Comparison of ENCODE assay signal across 1 cellular context in the genomic region with DNA sequence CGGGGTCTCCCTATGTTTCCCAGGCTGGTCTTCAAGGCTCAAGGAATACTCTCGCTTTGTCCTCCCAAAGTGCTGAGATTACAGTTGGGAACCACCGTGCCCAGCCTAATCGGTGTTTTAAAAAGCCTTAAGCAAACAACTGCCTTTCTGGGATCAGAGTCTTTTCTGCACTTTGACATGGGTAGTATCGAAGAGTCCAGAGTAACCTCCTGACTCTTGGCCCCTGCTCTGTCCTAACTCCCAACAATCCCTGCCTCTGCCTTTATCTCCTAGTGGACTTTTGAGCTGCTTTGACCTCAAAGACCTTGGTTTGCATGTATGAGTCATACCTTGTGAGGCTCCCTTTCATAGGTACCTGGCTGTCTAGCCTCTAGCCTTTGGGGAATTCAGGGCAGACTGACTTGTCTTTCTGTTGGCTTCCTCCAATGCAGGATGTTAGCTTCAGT.
TF ChIP-seq lines count a peak whose summit lies in the region.

No MANE protein-coding gene starts in this region.

TF ChIP-seq in HepG2, 621 proteins besides CTCF, POLR2A, EP300 and RAD21 (continued from another document and continues in another):
- TF ChIP-seq, protein P1, sequence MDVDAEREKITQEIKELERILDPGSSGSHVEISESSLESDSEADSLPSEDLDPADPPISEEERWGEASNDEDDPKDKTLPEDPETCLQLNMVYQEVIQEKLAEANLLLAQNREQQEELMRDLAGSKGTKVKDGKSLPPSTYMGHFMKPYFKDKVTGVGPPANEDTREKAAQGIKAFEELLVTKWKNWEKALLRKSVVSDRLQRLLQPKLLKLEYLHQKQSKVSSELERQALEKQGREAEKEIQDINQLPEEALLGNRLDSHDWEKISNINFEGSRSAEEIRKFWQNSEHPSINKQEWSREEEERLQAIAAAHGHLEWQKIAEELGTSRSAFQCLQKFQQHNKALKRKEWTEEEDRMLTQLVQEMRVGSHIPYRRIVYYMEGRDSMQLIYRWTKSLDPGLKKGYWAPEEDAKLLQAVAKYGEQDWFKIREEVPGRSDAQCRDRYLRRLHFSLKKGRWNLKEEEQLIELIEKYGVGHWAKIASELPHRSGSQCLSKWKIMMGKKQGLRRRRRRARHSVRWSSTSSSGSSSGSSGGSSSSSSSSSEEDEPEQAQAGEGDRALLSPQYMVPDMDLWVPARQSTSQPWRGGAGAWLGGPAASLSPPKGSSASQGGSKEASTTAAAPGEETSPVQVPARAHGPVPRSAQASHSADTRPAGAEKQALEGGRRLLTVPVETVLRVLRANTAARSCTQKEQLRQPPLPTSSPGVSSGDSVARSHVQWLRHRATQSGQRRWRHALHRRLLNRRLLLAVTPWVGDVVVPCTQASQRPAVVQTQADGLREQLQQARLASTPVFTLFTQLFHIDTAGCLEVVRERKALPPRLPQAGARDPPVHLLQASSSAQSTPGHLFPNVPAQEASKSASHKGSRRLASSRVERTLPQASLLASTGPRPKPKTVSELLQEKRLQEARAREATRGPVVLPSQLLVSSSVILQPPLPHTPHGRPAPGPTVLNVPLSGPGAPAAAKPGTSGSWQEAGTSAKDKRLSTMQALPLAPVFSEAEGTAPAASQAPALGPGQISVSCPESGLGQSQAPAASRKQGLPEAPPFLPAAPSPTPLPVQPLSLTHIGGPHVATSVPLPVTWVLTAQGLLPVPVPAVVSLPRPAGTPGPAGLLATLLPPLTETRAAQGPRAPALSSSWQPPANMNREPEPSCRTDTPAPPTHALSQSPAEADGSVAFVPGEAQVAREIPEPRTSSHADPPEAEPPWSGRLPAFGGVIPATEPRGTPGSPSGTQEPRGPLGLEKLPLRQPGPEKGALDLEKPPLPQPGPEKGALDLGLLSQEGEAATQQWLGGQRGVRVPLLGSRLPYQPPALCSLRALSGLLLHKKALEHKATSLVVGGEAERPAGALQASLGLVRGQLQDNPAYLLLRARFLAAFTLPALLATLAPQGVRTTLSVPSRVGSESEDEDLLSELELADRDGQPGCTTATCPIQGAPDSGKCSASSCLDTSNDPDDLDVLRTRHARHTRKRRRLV (CRISPR knock-in tag; IDR thresholded peaks at IDR 0.05), result no peak
- TF ChIP-seq ERF (CRISPR knock-in tag; IDR thresholded peaks at IDR 0.05) (peak; percentile 91), PHF5A (CRISPR knock-in tag; IDR thresholded peaks at IDR 0.05; ENCODE audit: low read depth, unreplicated experiment) (peak; percentile 47), HOXD1 (CRISPR knock-in tag; IDR thresholded peaks at IDR 0.05) (peak; percentile 81; the same call in 1 of the 2 replicates), ZNF12 (CRISPR knock-in tag; IDR thresholded peaks at IDR 0.05) (peak; percentile 74), MAFF (IDR thresholded peaks at IDR 0.05; ENCODE audit: low read depth, low read length) (no peak), PHB2 (IDR thresholded peaks at IDR 0.05; ENCODE audit: partially characterized antibody) (no peak), FOXP1 (IDR thresholded peaks at IDR 0.05) (no peak), FOXP1 (CRISPR knock-in tag; IDR thresholded peaks at IDR 0.05) (peak; percentile 75), NR2F1 (CRISPR knock-in tag; IDR thresholded peaks at IDR 0.05) (peak; percentile 100), STAT6 (CRISPR knock-in tag; IDR thresholded peaks at IDR 0.05; ENCODE audit: borderline replicate concordance) (no peak), AGO2 (optimal IDR thresholded peaks at IDR 0.05; ENCODE audit: low read depth, low read length) (no peak), ZNF589 (CRISPR knock-in tag; conservative IDR thresholded peaks at IDR 0.05) (0 out of 2 replicates have a peak, but pooled peaks have one; percentile 58), ZNF75D (CRISPR knock-in tag; IDR thresholded peaks at IDR 0.05; ENCODE audit: borderline replicate concordance) (no peak), ZNF280D (CRISPR knock-in tag; IDR thresholded peaks at IDR 0.05) (peak; percentile 69), NONO (IDR thresholded peaks at IDR 0.05) (no peak), NONO (CRISPR knock-in tag; conservative IDR thresholded peaks at IDR 0.05) (peak; percentile 67), ZNF101 (CRISPR knock-in tag; IDR thresholded peaks at IDR 0.05; ENCODE audit: borderline replicate concordance, low read depth) (no peak), NFE2L2 (IDR thresholded peaks at IDR 0.05; ENCODE audit: low read length) (no peak), JUN (CRISPR knock-in tag; IDR thresholded peaks at IDR 0.05) (peak; percentile 94), TP53 (CRISPR knock-in tag; conservative IDR thresholded peaks at IDR 0.05) (no peak), HNRNPLL (IDR thresholded peaks at IDR 0.05; ENCODE audit: low read depth, low read length, poor library complexity, severe bottlenecking) (no peak), CENPBD1 (CRISPR knock-in tag; IDR thresholded peaks at IDR 0.05; ENCODE audit: borderline replicate concordance, low read depth) (no peak), NCOA5 (CRISPR knock-in tag; IDR thresholded peaks at IDR 0.05) (no peak), KLF15 (CRISPR knock-in tag; IDR thresholded peaks at IDR 0.05; ENCODE audit: borderline replicate concordance) (no peak), ZNF280B (CRISPR knock-in tag; IDR thresholded peaks at IDR 0.05; ENCODE audit: borderline replicate concordance) (no peak), GTF3A (CRISPR knock-in tag; conservative IDR thresholded peaks at IDR 0.05) (no peak), YEATS4 (CRISPR knock-in tag; IDR thresholded peaks at IDR 0.05; ENCODE audit: borderline replicate concordance) (peak; percentile 72)
- TF ChIP-seq, protein P2, sequence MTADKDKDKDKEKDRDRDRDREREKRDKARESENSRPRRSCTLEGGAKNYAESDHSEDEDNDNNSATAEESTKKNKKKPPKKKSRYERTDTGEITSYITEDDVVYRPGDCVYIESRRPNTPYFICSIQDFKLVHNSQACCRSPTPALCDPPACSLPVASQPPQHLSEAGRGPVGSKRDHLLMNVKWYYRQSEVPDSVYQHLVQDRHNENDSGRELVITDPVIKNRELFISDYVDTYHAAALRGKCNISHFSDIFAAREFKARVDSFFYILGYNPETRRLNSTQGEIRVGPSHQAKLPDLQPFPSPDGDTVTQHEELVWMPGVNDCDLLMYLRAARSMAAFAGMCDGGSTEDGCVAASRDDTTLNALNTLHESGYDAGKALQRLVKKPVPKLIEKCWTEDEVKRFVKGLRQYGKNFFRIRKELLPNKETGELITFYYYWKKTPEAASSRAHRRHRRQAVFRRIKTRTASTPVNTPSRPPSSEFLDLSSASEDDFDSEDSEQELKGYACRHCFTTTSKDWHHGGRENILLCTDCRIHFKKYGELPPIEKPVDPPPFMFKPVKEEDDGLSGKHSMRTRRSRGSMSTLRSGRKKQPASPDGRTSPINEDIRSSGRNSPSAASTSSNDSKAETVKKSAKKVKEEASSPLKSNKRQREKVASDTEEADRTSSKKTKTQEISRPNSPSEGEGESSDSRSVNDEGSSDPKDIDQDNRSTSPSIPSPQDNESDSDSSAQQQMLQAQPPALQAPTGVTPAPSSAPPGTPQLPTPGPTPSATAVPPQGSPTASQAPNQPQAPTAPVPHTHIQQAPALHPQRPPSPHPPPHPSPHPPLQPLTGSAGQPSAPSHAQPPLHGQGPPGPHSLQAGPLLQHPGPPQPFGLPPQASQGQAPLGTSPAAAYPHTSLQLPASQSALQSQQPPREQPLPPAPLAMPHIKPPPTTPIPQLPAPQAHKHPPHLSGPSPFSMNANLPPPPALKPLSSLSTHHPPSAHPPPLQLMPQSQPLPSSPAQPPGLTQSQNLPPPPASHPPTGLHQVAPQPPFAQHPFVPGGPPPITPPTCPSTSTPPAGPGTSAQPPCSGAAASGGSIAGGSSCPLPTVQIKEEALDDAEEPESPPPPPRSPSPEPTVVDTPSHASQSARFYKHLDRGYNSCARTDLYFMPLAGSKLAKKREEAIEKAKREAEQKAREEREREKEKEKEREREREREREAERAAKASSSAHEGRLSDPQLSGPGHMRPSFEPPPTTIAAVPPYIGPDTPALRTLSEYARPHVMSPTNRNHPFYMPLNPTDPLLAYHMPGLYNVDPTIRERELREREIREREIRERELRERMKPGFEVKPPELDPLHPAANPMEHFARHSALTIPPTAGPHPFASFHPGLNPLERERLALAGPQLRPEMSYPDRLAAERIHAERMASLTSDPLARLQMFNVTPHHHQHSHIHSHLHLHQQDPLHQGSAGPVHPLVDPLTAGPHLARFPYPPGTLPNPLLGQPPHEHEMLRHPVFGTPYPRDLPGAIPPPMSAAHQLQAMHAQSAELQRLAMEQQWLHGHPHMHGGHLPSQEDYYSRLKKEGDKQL (CRISPR knock-in tag; IDR thresholded peaks at IDR 0.05; ENCODE audit: low read depth), result peak; percentile 78
- TF ChIP-seq, protein P3, sequence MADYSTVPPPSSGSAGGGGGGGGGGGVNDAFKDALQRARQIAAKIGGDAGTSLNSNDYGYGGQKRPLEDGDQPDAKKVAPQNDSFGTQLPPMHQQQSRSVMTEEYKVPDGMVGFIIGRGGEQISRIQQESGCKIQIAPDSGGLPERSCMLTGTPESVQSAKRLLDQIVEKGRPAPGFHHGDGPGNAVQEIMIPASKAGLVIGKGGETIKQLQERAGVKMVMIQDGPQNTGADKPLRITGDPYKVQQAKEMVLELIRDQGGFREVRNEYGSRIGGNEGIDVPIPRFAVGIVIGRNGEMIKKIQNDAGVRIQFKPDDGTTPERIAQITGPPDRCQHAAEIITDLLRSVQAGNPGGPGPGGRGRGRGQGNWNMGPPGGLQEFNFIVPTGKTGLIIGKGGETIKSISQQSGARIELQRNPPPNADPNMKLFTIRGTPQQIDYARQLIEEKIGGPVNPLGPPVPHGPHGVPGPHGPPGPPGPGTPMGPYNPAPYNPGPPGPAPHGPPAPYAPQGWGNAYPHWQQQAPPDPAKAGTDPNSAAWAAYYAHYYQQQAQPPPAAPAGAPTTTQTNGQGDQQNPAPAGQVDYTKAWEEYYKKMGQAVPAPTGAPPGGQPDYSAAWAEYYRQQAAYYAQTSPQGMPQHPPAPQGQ (CRISPR knock-in tag; IDR thresholded peaks at IDR 0.05; ENCODE audit: borderline replicate concordance), result no peak
- TF ChIP-seq, protein P4, sequence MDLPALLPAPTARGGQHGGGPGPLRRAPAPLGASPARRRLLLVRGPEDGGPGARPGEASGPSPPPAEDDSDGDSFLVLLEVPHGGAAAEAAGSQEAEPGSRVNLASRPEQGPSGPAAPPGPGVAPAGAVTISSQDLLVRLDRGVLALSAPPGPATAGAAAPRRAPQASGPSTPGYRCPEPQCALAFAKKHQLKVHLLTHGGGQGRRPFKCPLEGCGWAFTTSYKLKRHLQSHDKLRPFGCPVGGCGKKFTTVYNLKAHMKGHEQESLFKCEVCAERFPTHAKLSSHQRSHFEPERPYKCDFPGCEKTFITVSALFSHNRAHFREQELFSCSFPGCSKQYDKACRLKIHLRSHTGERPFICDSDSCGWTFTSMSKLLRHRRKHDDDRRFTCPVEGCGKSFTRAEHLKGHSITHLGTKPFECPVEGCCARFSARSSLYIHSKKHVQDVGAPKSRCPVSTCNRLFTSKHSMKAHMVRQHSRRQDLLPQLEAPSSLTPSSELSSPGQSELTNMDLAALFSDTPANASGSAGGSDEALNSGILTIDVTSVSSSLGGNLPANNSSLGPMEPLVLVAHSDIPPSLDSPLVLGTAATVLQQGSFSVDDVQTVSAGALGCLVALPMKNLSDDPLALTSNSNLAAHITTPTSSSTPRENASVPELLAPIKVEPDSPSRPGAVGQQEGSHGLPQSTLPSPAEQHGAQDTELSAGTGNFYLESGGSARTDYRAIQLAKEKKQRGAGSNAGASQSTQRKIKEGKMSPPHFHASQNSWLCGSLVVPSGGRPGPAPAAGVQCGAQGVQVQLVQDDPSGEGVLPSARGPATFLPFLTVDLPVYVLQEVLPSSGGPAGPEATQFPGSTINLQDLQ (CRISPR knock-in tag; IDR thresholded peaks at IDR 0.05), result no peak
